30 cellular contexts compared by ENCODE assay signal in the genomic region with DNA sequence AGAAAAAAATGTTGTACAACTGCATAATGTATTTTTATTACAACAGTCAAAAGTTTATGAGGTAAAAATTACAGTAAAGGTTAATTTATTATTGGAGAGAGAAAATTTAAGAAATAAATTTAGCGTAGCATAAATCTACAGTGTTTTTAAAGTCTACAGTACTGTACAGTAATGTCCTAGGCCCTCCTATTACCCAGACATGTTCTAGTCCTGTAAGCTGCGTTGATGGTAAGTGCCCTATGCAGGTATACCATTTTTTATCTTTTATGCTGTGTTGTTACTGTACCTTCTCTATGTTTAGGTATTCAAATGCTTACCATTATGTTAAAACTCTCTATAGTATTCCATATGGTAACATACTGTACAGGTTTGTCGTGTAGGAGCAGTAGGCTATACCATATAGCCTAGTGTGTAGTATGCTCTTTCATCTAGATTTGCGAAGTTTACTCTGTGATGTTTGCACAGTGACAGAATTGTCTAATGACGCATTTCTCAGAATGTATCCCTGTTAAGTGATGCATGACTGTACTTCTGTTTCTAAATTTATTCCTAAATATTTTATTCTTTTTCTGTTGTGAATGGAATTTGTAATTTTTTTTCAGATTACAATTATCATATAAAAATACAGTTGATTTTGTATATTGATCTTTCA. TPM values are rescaled to one million over a fixed set of nuclear protein-coding genes. Genes with fewer than 3 reads are reported as not detected.
DNase-seq lines count a peak whose midpoint lies in the region; ATAC-seq, FAIRE-seq and TF ChIP-seq lines count a peak whose summit lies in the region.
"Had no signal": no experiment of that assay in that cellular context is flagged by ENCODE, and none has a peak within 500 bp of the region (broad histone marks: within the 10 kb centered on the region; RNA-seq: fewer than 3 reads in every experiment).

No MANE protein-coding gene starts in this region.

- no peaks in the 10 kb centered on the region for H3K9me3 Mint-ChIP-seq in CD8-positive, alpha-beta T cell
- H3K9me3 Mint-ChIP-seq: activated naive CD4-positive, alpha-beta T cell treated with anti-CD3 and anti-CD28 coated beads, Interleukin-2, amount 50 U/mL, for 72 hours; activated T-helper 2 cell treated with anti-CD3 and anti-CD28 coated beads, Interferon-gamma antibody, Interleukin-2, Interleukin-4, amounts not matched to agents 10 μg/mL and 5 μg/mL and 100 μg/mL, durations not matched to agents 14 hours and 24 hours and 36 hours; memory B cell; stimulated activated naive CD8-positive, alpha-beta T cell treated with anti-CD3 and anti-CD28 coated beads, Interleukin-15, amount 100 ng/mL, for 72 hours; WTC11 had no signal

- H3K4me1 ChIP-seq in BLaER1: peaks cover 6% of the 10 kb centered on the region; the same call in 1 of the 2 replicates
- H3K4me1 ChIP-seq in CD8-positive, alpha-beta T cell (ENCODE audit: insufficient read depth, low read length): no peaks in the 10 kb centered on the region
- H3K4me1 ChIP-seq in transverse colon: no peaks in the 10 kb centered on the region

- H3K4me1 Mint-ChIP-seq in CD8-positive, alpha-beta T cell (ENCODE audit: low read depth): peaks cover 3% of the 10 kb centered on the region
- H3K4me1 Mint-ChIP-seq: memory B cell; stimulated activated naive CD8-positive, alpha-beta T cell treated with anti-CD3 and anti-CD28 coated beads, Interleukin-15, amount 100 ng/mL, for 72 hours had no signal

- no peak overlapping the region for H3K27ac ChIP-seq in BLaER1
- no peak overlapping the region for H3K27ac ChIP-seq in CD8-positive, alpha-beta T cell (ENCODE audit: low read depth, low read length)
- no peak overlapping the region for H3K27ac ChIP-seq in transverse colon

- TF ChIP-seq POLR2A in transverse colon (IDR thresholded peaks at IDR 0.05): no peak

- no peak overlapping the region for H3K4me3 ChIP-seq in BLaER1
- no peak overlapping the region for H3K4me3 ChIP-seq in CD8-positive, alpha-beta T cell (ENCODE audit: low read depth, low read length)
- H3K4me3 ChIP-seq in transverse colon: no peak overlapping the region
- H3K4me3 ChIP-seq: thyroid gland had no signal

- peaks cover 30% of the 10 kb centered on the region; the same call in 1 of the 2 replicates for H4K20me1 ChIP-seq in BLaER1

- no peak for ATAC-seq in CD8-positive, alpha-beta T cell
- ATAC-seq: activated naive CD4-positive, alpha-beta T cell treated with anti-CD3 and anti-CD28 coated beads, Interleukin-2, amount 50 U/mL, for 72 hours; left cardiac atrium; Right ventricle myocardium inferior; stimulated activated naive CD8-positive, alpha-beta T cell treated with anti-CD3 and anti-CD28 coated beads, Interleukin-15, amount 100 ng/mL, for 72 hours; WTC11 had no signal

- H3K27me3 Mint-ChIP-seq in CD8-positive, alpha-beta T cell (ENCODE audit: low read depth): no peaks in the 10 kb centered on the region
- H3K27me3 Mint-ChIP-seq: memory B cell; progenitor cell of endocrine pancreas; stimulated activated naive CD8-positive, alpha-beta T cell treated with anti-CD3 and anti-CD28 coated beads, Interleukin-15, amount 100 ng/mL, for 72 hours had no signal

- no peak overlapping the region for H3K27ac Mint-ChIP-seq in CD8-positive, alpha-beta T cell
- H3K27ac Mint-ChIP-seq: activated naive CD4-positive, alpha-beta T cell treated with anti-CD3 and anti-CD28 coated beads, Interleukin-2, amount 50 U/mL, for 72 hours; activated T-helper 2 cell treated with anti-CD3 and anti-CD28 coated beads, Interferon-gamma antibody, Interleukin-2, Interleukin-4, amounts not matched to agents 10 μg/mL and 5 μg/mL and 100 μg/mL, durations not matched to agents 14 hours and 24 hours and 36 hours; memory B cell; stimulated activated naive CD8-positive, alpha-beta T cell treated with anti-CD3 and anti-CD28 coated beads, Interleukin-15, amount 100 ng/mL, for 72 hours; WTC11 had no signal

- H3K4me2 ChIP-seq in BLaER1: peak overlapping the region; percentile 15; the same call in 1 of the 2 replicates

- peaks cover 23% of the 10 kb centered on the region for H3K36me3 Mint-ChIP-seq in CD8-positive, alpha-beta T cell
- H3K36me3 Mint-ChIP-seq: WTC11 had no signal

- no peak for TF ChIP-seq CTCF in CD8-positive, alpha-beta T cell (IDR thresholded peaks at IDR 0.05)
- no peak for TF ChIP-seq CTCF in transverse colon (IDR thresholded peaks at IDR 0.05)

- peak; percentile 11 for FAIRE-seq in A204.1 (lab: Jason Lieb, UNC)
- FAIRE-seq: endothelial cell of umbilical vein had no signal

- H3K4me3 Mint-ChIP-seq in CD8-positive, alpha-beta T cell: no peak overlapping the region
- H3K4me3 Mint-ChIP-seq: memory B cell; stimulated activated naive CD8-positive, alpha-beta T cell treated with anti-CD3 and anti-CD28 coated beads, Interleukin-15, amount 100 ng/mL, for 72 hours; WTC11 had no signal

- intact Hi-C loops in CD8-positive, alpha-beta T cell (cut with DNase I, micrococcal nuclease): no loop called here
- intact Hi-C loops in transverse colon (cut with DNase I; ENCODE audit: low total_unique reads): no loop called here

- H3K27me3 ChIP-seq in BLaER1: no peaks in the 10 kb centered on the region
- H3K27me3 ChIP-seq in CD8-positive, alpha-beta T cell (ENCODE audit: insufficient read depth, low read length): no peaks in the 10 kb centered on the region
- no peaks in the 10 kb centered on the region for H3K27me3 ChIP-seq in transverse colon
- H3K27me3 ChIP-seq: thyroid gland had no signal

- WGBS in transverse colon (ENCODE audit: low coverage in 1 of 2), 2 donors: 81% methylated on average over 5 of the region's 5 CpGs

- CTCF ChIA-PET in CD8-positive, alpha-beta T cell (lab: Charles Lee): no interaction called here

- in situ Hi-C loops in transverse colon (cut with MboI; ENCODE audit: low pct_ligation_motif_present in 1 of 4, low pct_unique_long_range_greater_than_20kb in 1 of 4, low sequenced_read_pairs in 3 of 4): no loop called here

- no peak overlapping the region for H3K9ac ChIP-seq in BLaER1

- 0 out of 2 replicates have a peak, but pooled peaks cover 7% of the 10 kb centered on the region for H3K9me3 ChIP-seq in BLaER1
- no peaks in the 10 kb centered on the region for H3K9me3 ChIP-seq in CD8-positive, alpha-beta T cell (ENCODE audit: low read length)
- H3K9me3 ChIP-seq in transverse colon: no peaks in the 10 kb centered on the region
- H3K9me3 ChIP-seq: thyroid gland had no signal

- DNase-seq in NCI-H774 (lab: John Stamatoyannopoulos, UW): peak; percentile 4
- peak; percentile 11 for DNase-seq in fibroblast of peridontal ligament (ENCODE audit: extremely low read depth)
- DNase-seq in NCI-H1694 (lab: John Stamatoyannopoulos, UW): no peak
- DNase-seq in CD8-positive, alpha-beta T cell: no peak
- DNase-seq in transverse colon: no peak
- DNase-seq: activated CD4-positive, alpha-beta T cell treated with anti-CD3 and anti-CD28 coated beads, Interleukin-2, amount 50 U/mL, for 48 hours; activated CD8-positive, alpha-beta memory T cell treated with anti-CD3 and anti-CD28 coated beads, Interleukin-2, amount 50 U/mL, for 48 hours; anterior cingulate cortex; caudate nucleus; dermis blood vessel endothelial cell; DMS79 treated with DMSO at 0.1 percent for 48 hours; HCEC 1CT; head of caudate nucleus; Kasumi-1; left cardiac atrium; NCI-H1048; NCI-H526; stimulated activated naive CD8-positive, alpha-beta T cell treated with anti-CD3 and anti-CD28 coated beads, Interleukin-15, amount 100 ng/mL, for 72 hours; SW 1271; T1000; thyroid gland had no signal

- no peak for TF ChIP-seq EP300 in transverse colon (IDR thresholded peaks at IDR 0.05; ENCODE audit: low read depth)

- POLR2A ChIA-PET in CD8-positive, alpha-beta T cell (lab: Charles Lee): no interaction called here

- H3K36me3 ChIP-seq in BLaER1: peaks cover 33% of the 10 kb centered on the region
- H3K36me3 ChIP-seq in CD8-positive, alpha-beta T cell (ENCODE audit: insufficient read depth, low read length): no peaks in the 10 kb centered on the region
- H3K36me3 ChIP-seq in transverse colon: no peaks in the 10 kb centered on the region
- H3K36me3 ChIP-seq: thyroid gland had no signal

RNA-seq across cellular contexts. Expression of gene ABI2, which starts 24.5 kb away (rescaled TPM):
- total RNA-seq in CD8-positive, alpha-beta T cell: 10 to 100 TPM; 17.7 to 19.7 TPM
- total RNA-seq in transverse colon: 10 to 100 TPM in 3 of 4 donors, 1 to 10 TPM in 1; 9.8 to 69.6 (median 17.8) TPM

Comparison
In these comparisons a context has a peak if more than half of its experiments do, and no peak if none do; other contexts are left out.
1. DNase-seq: peak in NCI-H774 (single experiment) and fibroblast of peridontal ligament (single experiment); none in NCI-H1694 (single experiment), CD8-positive, alpha-beta T cell (0 of 7) and transverse colon (single experiment).